9 cellular contexts compared by ENCODE assay signal in the genomic region with DNA sequence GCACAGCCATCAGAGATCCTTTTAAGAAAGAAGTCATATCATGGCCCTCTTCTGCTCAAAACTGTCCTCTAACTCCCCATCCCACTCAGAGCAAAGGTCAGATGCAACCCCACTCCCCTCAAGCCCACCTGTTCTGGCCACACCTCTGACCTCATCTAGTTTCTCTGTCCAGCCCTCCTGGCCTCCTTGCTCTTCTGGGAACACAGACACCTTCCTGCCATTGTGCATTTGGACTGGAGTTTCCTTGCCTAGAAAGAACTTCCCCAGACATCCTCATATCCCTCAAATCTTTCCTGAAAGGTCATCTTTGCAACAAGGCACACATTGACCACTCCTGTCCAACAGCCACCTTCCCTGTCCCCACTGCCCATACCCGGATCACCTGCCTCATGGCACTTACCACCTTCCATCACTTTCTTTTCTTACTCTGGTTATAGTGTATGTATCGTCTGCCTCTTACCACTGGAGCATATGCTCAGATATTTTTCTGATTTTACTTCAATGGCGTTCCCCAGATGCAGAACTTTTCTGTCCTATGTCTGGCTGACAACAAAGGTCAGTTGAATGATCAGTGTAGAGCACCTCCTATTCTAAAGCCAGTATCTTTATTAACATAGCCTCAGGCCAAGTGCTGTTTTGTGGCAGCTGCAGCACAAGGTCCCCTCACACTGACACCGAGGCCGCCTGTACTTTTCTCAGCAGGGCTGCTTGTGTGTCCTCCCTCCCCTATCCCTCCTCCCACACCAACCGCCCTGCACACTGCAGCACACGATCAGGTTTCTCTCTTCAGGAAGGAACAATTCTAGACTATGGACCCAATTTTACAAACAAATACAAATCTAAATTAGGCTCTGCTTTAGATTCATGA. TPM values are rescaled to one million over a fixed set of nuclear protein-coding genes. Genes with fewer than 3 reads are reported as not detected.
A peak's percentile ranks its signal among the peaks of the same experiment; 100 is the strongest.
DNase-seq lines count a peak whose midpoint lies in the region; ATAC-seq and TF ChIP-seq lines count a peak whose summit lies in the region.
"Had no signal": no experiment of that assay in that cellular context is flagged by ENCODE, and none has a peak within 500 bp of the region (broad histone marks: within the 10 kb centered on the region; RNA-seq: fewer than 3 reads in every experiment).

No MANE protein-coding gene starts in this region.

- TF ChIP-seq CTCF in GM12865 (IDR thresholded peaks at IDR 0.05; ENCODE audit: insufficient read depth, low read depth, low read length, missing control alignments) = no peak

- H3K36me3 ChIP-seq in naive thymus-derived CD4-positive, alpha-beta T cell (ENCODE audit: control insufficient read depth in 2 of 3, insufficient read depth in 3 of 3, low read length in 3 of 3) = peaks cover 7 to 33% (median 33%) of the 10 kb centered on the region in 3 experiments
- H3K36me3 ChIP-seq in Karpas-422 (ENCODE audit: insufficient read depth, low read length) = peaks cover 19% of the 10 kb centered on the region; the same call in 1 of the 2 replicates

- H3K9me3 ChIP-seq in naive thymus-derived CD4-positive, alpha-beta T cell (ENCODE audit: control insufficient read depth in 2 of 3, low read length in 3 of 3) = no peaks in the 10 kb centered on the region
- no peaks in the 10 kb centered on the region; the same call in 1 of the 2 replicates for H3K9me3 ChIP-seq in Karpas-422 (ENCODE audit: low read length)
- H3K9me3 ChIP-seq: testis had no signal

- H3K4me3 ChIP-seq in GM12865 (ENCODE audit: low read depth, low read length) (no peak overlapping the region), Karpas-422 (ENCODE audit: low read length) (no peak overlapping the region)
- peak overlapping the region; percentile 2 for H3K4me3 ChIP-seq in naive thymus-derived CD4-positive, alpha-beta T cell (ENCODE audit: low read length)
- H3K4me3 ChIP-seq: testis had no signal

- no peaks in the 10 kb centered on the region for H3K79me2 ChIP-seq in Karpas-422 (ENCODE audit: low read length)

- H2AFZ ChIP-seq in Karpas-422 (ENCODE audit: low read length) = no peak overlapping the region

- peaks cover 28% of the 10 kb centered on the region for H3K4me1 Mint-ChIP-seq in activated naive CD4-positive, alpha-beta T cell treated with anti-CD3 and anti-CD28 coated beads for 36 hours (ENCODE audit: low read depth)
- peaks cover 35 to 54% (median 44%) of the 10 kb centered on the region in 7 donors for H3K4me1 Mint-ChIP-seq in naive thymus-derived CD4-positive, alpha-beta T cell

- no peak for ATAC-seq in naive thymus-derived CD4-positive, alpha-beta T cell
- ATAC-seq in HG02763 (IDR thresholded peaks at IDR 0.05; ENCODE audit: unreplicated experiment) = no peak

- H3K4me2 ChIP-seq in Karpas-422 (ENCODE audit: low read depth, low read length, poor library complexity, severe bottlenecking) = no peak overlapping the region

- no peak overlapping the region for H3K9ac ChIP-seq in Karpas-422 (ENCODE audit: low read length)

- CTCF ChIA-PET in activated naive CD4-positive, alpha-beta T cell treated with anti-CD3 and anti-CD28 coated beads for 36 hours (lab: Charles Lee) = no interaction called here
- CTCF ChIA-PET in naive thymus-derived CD4-positive, alpha-beta T cell (lab: Charles Lee) = no interaction called here

- peak overlapping the region; percentile 4 for H3K4me3 Mint-ChIP-seq in activated naive CD4-positive, alpha-beta T cell treated with anti-CD3 and anti-CD28 coated beads for 36 hours
- peak overlapping the region; percentile 35 to 99 (median 92) for H3K4me3 Mint-ChIP-seq in naive thymus-derived CD4-positive, alpha-beta T cell

- intact Hi-C loops in activated naive CD4-positive, alpha-beta T cell treated with anti-CD3 and anti-CD28 coated beads for 36 hours (cut with micrococcal nuclease) = no loop called here
- intact Hi-C loops in naive thymus-derived CD4-positive, alpha-beta T cell (cut with micrococcal nuclease) = no loop called here

- POLR2A ChIA-PET in naive thymus-derived CD4-positive, alpha-beta T cell (lab: Charles Lee) = interaction anchor here (1.0 to 4.8 kb wide), 6 partner anchors 7 to 92 kb away, joined by 3 to 35 read pairs (median 27); no protein-coding TSS in a partner anchor

- H3K27ac Mint-ChIP-seq in activated naive CD4-positive, alpha-beta T cell treated with anti-CD3 and anti-CD28 coated beads for 36 hours = peak overlapping the region; percentile 33
- peak overlapping the region; percentile 72 to 100 (median 83) for H3K27ac Mint-ChIP-seq in naive thymus-derived CD4-positive, alpha-beta T cell

- H3K9me2 ChIP-seq in Karpas-422 (replicated peaks; ENCODE audit: insufficient read depth, low read length) = no peaks in the 10 kb centered on the region

- peaks cover 7% of the 10 kb centered on the region for H3K9me3 Mint-ChIP-seq in activated naive CD4-positive, alpha-beta T cell treated with anti-CD3 and anti-CD28 coated beads for 36 hours
- H3K9me3 Mint-ChIP-seq in naive thymus-derived CD4-positive, alpha-beta T cell = peaks cover 0 to 16% (median 6%) of the 10 kb centered on the region in 11 donors

- H3K4me1 ChIP-seq in naive thymus-derived CD4-positive, alpha-beta T cell (ENCODE audit: control insufficient read depth in 2 of 2, insufficient read depth in 2 of 2, low read length in 2 of 2) = peaks cover 16 to 23% of the 10 kb centered on the region in 2 donors
- peaks cover 39% of the 10 kb centered on the region for H3K4me1 ChIP-seq in Karpas-422 (ENCODE audit: low read length)
- H3K4me1 ChIP-seq: testis had no signal

- H3K27ac ChIP-seq in naive thymus-derived CD4-positive, alpha-beta T cell (ENCODE audit: low read depth, low read length) = no peak overlapping the region
- no peak overlapping the region for H3K27ac ChIP-seq in Karpas-422 (ENCODE audit: low read length)
- H3K27ac ChIP-seq: testis had no signal

- DNase-seq in GM12865 (ENCODE audit: low read depth) (peak; percentile 41), NCI-H1417 (lab: John Stamatoyannopoulos, UW) (peak in 2 of 3 experiments; percentile 52 to 84), NCI-H1694 (lab: John Stamatoyannopoulos, UW) (no peak), Karpas-422 (no peak)
- DNase-seq in activated naive CD4-positive, alpha-beta T cell treated with anti-CD3 and anti-CD28 coated beads for 36 hours = no peak
- peak in 6 of 9 donors; percentile 19 to 42 (median 22) for DNase-seq in naive thymus-derived CD4-positive, alpha-beta T cell
- DNase-seq: NCI-H187, testis had no signal

- peaks cover 24% of the 10 kb centered on the region for H4K20me1 ChIP-seq in Karpas-422 (ENCODE audit: insufficient read depth, low read depth, low read length)

- no peaks in the 10 kb centered on the region for H3K27me3 Mint-ChIP-seq in activated naive CD4-positive, alpha-beta T cell treated with anti-CD3 and anti-CD28 coated beads for 36 hours (ENCODE audit: low read depth)
- peaks cover 0 to 4% (median 0%) of the 10 kb centered on the region in 5 donors for H3K27me3 Mint-ChIP-seq in naive thymus-derived CD4-positive, alpha-beta T cell

- no peaks in the 10 kb centered on the region for H3K27me3 ChIP-seq in naive thymus-derived CD4-positive, alpha-beta T cell (ENCODE audit: control insufficient read depth in 2 of 2, insufficient read depth in 2 of 2, low read length in 2 of 2)
- no peaks in the 10 kb centered on the region for H3K27me3 ChIP-seq in Karpas-422 (ENCODE audit: low read length)
- H3K27me3 ChIP-seq: testis had no signal

- H3K36me3 Mint-ChIP-seq in activated naive CD4-positive, alpha-beta T cell treated with anti-CD3 and anti-CD28 coated beads for 36 hours (ENCODE audit: low read depth) = peaks cover 43% of the 10 kb centered on the region
- peaks cover 7 to 48% (median 42%) of the 10 kb centered on the region in 5 donors for H3K36me3 Mint-ChIP-seq in naive thymus-derived CD4-positive, alpha-beta T cell

RNA-seq across cellular contexts. Expression of a gene that starts 4.2 kb away (rescaled TPM):
- total RNA-seq in activated naive CD4-positive, alpha-beta T cell treated with anti-CD3 and anti-CD28 coated beads for 36 hours = 1,000 to 10,000 TPM; 1,018 to 1,049 TPM
- total RNA-seq in naive thymus-derived CD4-positive, alpha-beta T cell = 1,000 to 10,000 TPM; 1,349 to 2,513 (median 1,489) TPM
- polyA plus RNA-seq in naive thymus-derived CD4-positive, alpha-beta T cell = 1,000 to 10,000 TPM; 2,614 to 2,874 TPM
- total RNA-seq in Karpas-422 (2014; rRNA removed; shearing (Covaris generic); ENCODE audit: low replicate concordance) = 317 and 613 TPM in 2 replicates

Comparison
In these comparisons a context has a peak if more than half of its experiments do, and no peak if none do; other contexts are left out.
1. DNase-seq: peak in GM12865 (single experiment), NCI-H1417 (2 of 3) and naive thymus-derived CD4-positive, alpha-beta T cell (6 of 9); none in activated naive CD4-positive, alpha-beta T cell treated with anti-CD3 and anti-CD28 coated beads for 36 hours (single experiment), NCI-H1694 (single experiment) and Karpas-422 (single experiment).